ENCODE assay signal across 21 cellular contexts in genomic region chr15:60656491-60657284, GRCh38.
DNase-seq lines count a peak whose midpoint lies in the region; ATAC-seq, FAIRE-seq and TF ChIP-seq lines count a peak whose summit lies in the region.
"Had no signal": no experiment of that assay in that cellular context is flagged by ENCODE, and none has a peak within 500 bp of the region (broad histone marks: within the 10 kb centered on the region; RNA-seq: fewer than 3 reads in every experiment).

No MANE protein-coding gene starts in this region.

- H3K36me3 Mint-ChIP-seq in astrocyte (ENCODE audit: low read depth, unreplicated experiment) = peaks cover 2% of the 10 kb centered on the region
- H3K36me3 Mint-ChIP-seq in stimulated activated effector memory CD8-positive, alpha-beta T cell treated with anti-CD3 and anti-CD28 coated beads, Interleukin-12 subunit alpha, Interleukin-12 subunit beta, amount 100 ng/mL, for 72 hours = no peaks in the 10 kb centered on the region
- H3K36me3 Mint-ChIP-seq: brain; stimulated activated naive B cell treated with anti-CD40 and anti-IgM and Interleukin-4, amounts not matched to agents 10 μg/mL and 1 μg/mL and 100 μg/mL, for 72 hours; WTC11 had no signal

- 89 to 93% methylated on average over 6 of the region's 6 CpGs for WGBS in aorta, 2 donors
- WGBS in lower leg skin, 2 donors = 66 to 71% methylated on average over 6 of the region's 6 CpGs

- peaks cover 14% of the 10 kb centered on the region for H3K4me1 Mint-ChIP-seq in astrocyte (ENCODE audit: low read depth, unreplicated experiment)
- peaks cover 29% of the 10 kb centered on the region for H3K4me1 Mint-ChIP-seq in stimulated activated effector memory CD8-positive, alpha-beta T cell treated with anti-CD3 and anti-CD28 coated beads, Interleukin-12 subunit alpha, Interleukin-12 subunit beta, amount 100 ng/mL, for 72 hours

- no peaks in the 10 kb centered on the region for H3K27me3 Mint-ChIP-seq in astrocyte (ENCODE audit: low read depth, unreplicated experiment)
- H3K27me3 Mint-ChIP-seq: stimulated activated naive B cell treated with anti-CD40 and anti-IgM and Interleukin-4, amounts not matched to agents 10 μg/mL and 1 μg/mL and 100 μg/mL, for 72 hours had no signal

- no peak overlapping the region for H3K4me2 ChIP-seq in astrocyte (ENCODE audit: low read length)
- H3K4me2 ChIP-seq: smooth muscle cell had no signal

- intact Hi-C loops in Right ventricle myocardium inferior (cut with DNase I) = no loop called here
- intact Hi-C loops in left ventricle myocardium inferior (cut with micrococcal nuclease) = no loop called here
- intact Hi-C loops in left cardiac atrium (cut with DNase I) = loop anchor here in 1 of 2 donors (5.0 kb wide), 1 partner anchor 44 kb away; no protein-coding TSS in a partner anchor
- intact Hi-C loops in aorta (cut with DNase I) = no loop called here
- intact Hi-C loops in lower leg skin (cut with DNase I; ENCODE audit: low total_unique reads) = no loop called here

- H3K27ac ChIP-seq in left ventricle myocardium inferior (replicated peaks) (no peak overlapping the region), astrocyte (ENCODE audit: low read depth, low read length) (no peak overlapping the region), aorta (ENCODE audit: low read depth in 1 of 2, low read length in 2 of 2) (no peak overlapping the region)
- H3K27ac ChIP-seq: neutrophil had no signal

- H4K20me1 ChIP-seq in astrocyte (ENCODE audit: insufficient read depth, low read length) = no peaks in the 10 kb centered on the region

- no peaks in the 10 kb centered on the region for H3K79me2 ChIP-seq in astrocyte (ENCODE audit: insufficient read depth, low read length)

- TF ChIP-seq CTCF in left ventricle myocardium inferior (IDR thresholded peaks at IDR 0.05; ENCODE audit: borderline replicate concordance) = no peak
- TF ChIP-seq CTCF in astrocyte (IDR thresholded peaks at IDR 0.05; ENCODE audit: insufficient read depth, low read depth, low read length) = no peak
- TF ChIP-seq CTCF in lower leg skin (IDR thresholded peaks at IDR 0.05) = no peak

- H3K9me3 ChIP-seq in left ventricle myocardium inferior (replicated peaks) = no peaks in the 10 kb centered on the region
- H3K9me3 ChIP-seq in astrocyte (ENCODE audit: insufficient read depth, low read depth, low read length) = no peaks in the 10 kb centered on the region
- no peaks in the 10 kb centered on the region for H3K9me3 ChIP-seq in aorta (ENCODE audit: control insufficient read depth, low read length)
- H3K9me3 ChIP-seq: HAP-1, MG63, neutrophil had no signal

- H3K9ac ChIP-seq in astrocyte (ENCODE audit: low read length) = no peak overlapping the region

- H3K27me3 ChIP-seq in left ventricle myocardium inferior (ENCODE audit: low read depth) = no peaks in the 10 kb centered on the region
- H3K27me3 ChIP-seq in astrocyte (ENCODE audit: insufficient read depth, low read length) = no peaks in the 10 kb centered on the region
- H3K27me3 ChIP-seq in aorta (ENCODE audit: control insufficient read depth in 1 of 2, insufficient read depth in 2 of 2, low read length in 1 of 2) = no peaks in the 10 kb centered on the region
- H3K27me3 ChIP-seq: MG63 had no signal

- no peak overlapping the region for H3K4me3 Mint-ChIP-seq in astrocyte (ENCODE audit: unreplicated experiment)
- no peak overlapping the region for H3K4me3 Mint-ChIP-seq in stimulated activated effector memory CD8-positive, alpha-beta T cell treated with anti-CD3 and anti-CD28 coated beads, Interleukin-12 subunit alpha, Interleukin-12 subunit beta, amount 100 ng/mL, for 72 hours
- H3K4me3 Mint-ChIP-seq: brain; stimulated activated naive B cell treated with anti-CD40 and anti-IgM and Interleukin-4, amounts not matched to agents 10 μg/mL and 1 μg/mL and 100 μg/mL, for 72 hours; WTC11 had no signal

- no peaks in the 10 kb centered on the region for H3K9me3 Mint-ChIP-seq in astrocyte (ENCODE audit: unreplicated experiment)
- H3K9me3 Mint-ChIP-seq in stimulated activated effector memory CD8-positive, alpha-beta T cell treated with anti-CD3 and anti-CD28 coated beads, Interleukin-12 subunit alpha, Interleukin-12 subunit beta, amount 100 ng/mL, for 72 hours = no peaks in the 10 kb centered on the region
- H3K9me3 Mint-ChIP-seq: brain; stimulated activated naive B cell treated with anti-CD40 and anti-IgM and Interleukin-4, amounts not matched to agents 10 μg/mL and 1 μg/mL and 100 μg/mL, for 72 hours; WTC11 had no signal

- ATAC-seq in Right ventricle myocardium inferior = peak; percentile 50
- ATAC-seq in left cardiac atrium = peak; percentile 46 to 54
- ATAC-seq in aorta (ENCODE audit: low FRiP score) = peak; percentile 64
- ATAC-seq in stimulated activated effector memory CD8-positive, alpha-beta T cell treated with anti-CD3 and anti-CD28 coated beads, Interleukin-12 subunit alpha, Interleukin-12 subunit beta, amount 100 ng/mL, for 72 hours = no peak
- ATAC-seq: Panc1; stimulated activated naive B cell treated with anti-CD40 and anti-IgM and Interleukin-4, amounts not matched to agents 10 μg/mL and 1 μg/mL and 100 μg/mL, for 72 hours; WTC11 had no signal

- no peak for FAIRE-seq in astrocyte (lab: Jason Lieb, UNC)
- FAIRE-seq: A204.1 had no signal

- H3K36me3 ChIP-seq in left ventricle myocardium inferior (no peaks in the 10 kb centered on the region), astrocyte (ENCODE audit: insufficient read depth, low read length) (no peaks in the 10 kb centered on the region), aorta (ENCODE audit: control insufficient read depth in 1 of 2, insufficient read depth in 2 of 2, low read length in 1 of 2) (no peaks in the 10 kb centered on the region)
- H3K36me3 ChIP-seq: HAP-1, MG63, neutrophil had no signal

- no peak overlapping the region for H3K27ac Mint-ChIP-seq in astrocyte (ENCODE audit: unreplicated experiment)
- no peak overlapping the region for H3K27ac Mint-ChIP-seq in stimulated activated effector memory CD8-positive, alpha-beta T cell treated with anti-CD3 and anti-CD28 coated beads, Interleukin-12 subunit alpha, Interleukin-12 subunit beta, amount 100 ng/mL, for 72 hours
- H3K27ac Mint-ChIP-seq: brain; stimulated activated naive B cell treated with anti-CD40 and anti-IgM and Interleukin-4, amounts not matched to agents 10 μg/mL and 1 μg/mL and 100 μg/mL, for 72 hours; WTC11 had no signal

- H3K4me3 ChIP-seq in left ventricle myocardium inferior (no peak overlapping the region), astrocyte (ENCODE audit: insufficient read depth, low read depth, low read length) (no peak overlapping the region), aorta (ENCODE audit: low read length in 2 of 2) (no peak overlapping the region), lower leg skin (ENCODE audit: low read depth, poor library complexity, severe bottlenecking) (no peak overlapping the region)
- H3K4me3 ChIP-seq: HAP-1, MG63, smooth muscle cell had no signal

- H2AFZ ChIP-seq in astrocyte (ENCODE audit: low read depth, low read length) = no peak overlapping the region

- TF ChIP-seq POLR2A in lower leg skin (IDR thresholded peaks at IDR 0.05) = no peak

- DNase-seq in Right ventricle myocardium inferior (ENCODE audit: missing footprints) = no peak
- DNase-seq in left ventricle myocardium inferior = no peak
- peak; percentile 73 for DNase-seq in astrocyte (ENCODE audit: low read depth)
- peak; percentile 24 for DNase-seq in left cardiac atrium
- DNase-seq in aorta = no peak
- DNase-seq in stimulated activated CD4-positive, alpha-beta T cell treated with anti-CD3 and anti-CD28 coated beads, Interleukin-2, amount 100 ng/mL, for 48 hours = no peak
- no peak for DNase-seq in lower leg skin (ENCODE audit: low spot score in 2 of 2)
- DNase-seq in stimulated activated effector memory CD8-positive, alpha-beta T cell treated with anti-CD3 and anti-CD28 coated beads, Interleukin-12 subunit alpha, Interleukin-12 subunit beta, amount 100 ng/mL, for 72 hours (ENCODE audit: low spot score in 2 of 2) = no peak
- DNase-seq: activated effector memory CD4-positive, alpha-beta T cell treated with anti-CD3 and anti-CD28 coated beads, Interleukin-2, amount 50 U/mL, for 16 hours; GDM1; MG63; NCI-H526; stimulated activated naive B cell treated with anti-CD40 and anti-IgM and Interleukin-4, amounts not matched to agents 10 μg/mL and 1 μg/mL and 100 μg/mL, for 72 hours; trophoblast cell had no signal

- H3K4me1 ChIP-seq in left ventricle myocardium inferior (peaks cover 9% of the 10 kb centered on the region), astrocyte (ENCODE audit: insufficient read depth, low read length) (no peaks in the 10 kb centered on the region), aorta (ENCODE audit: control insufficient read depth in 1 of 2, insufficient read depth in 2 of 2, low read length in 2 of 2) (no peaks in the 10 kb centered on the region)
- H3K4me1 ChIP-seq: HAP-1 had no signal

Comparison
In these comparisons a context has a peak if more than half of its experiments do, and no peak if none do; other contexts are left out.
1. DNase-seq: peak in astrocyte (single experiment) and left cardiac atrium (single experiment); none in Right ventricle myocardium inferior (single experiment), left ventricle myocardium inferior (single experiment), aorta (0 of 2), stimulated activated CD4-positive, alpha-beta T cell treated with anti-CD3 and anti-CD28 coated beads, Interleukin-2, amount 100 ng/mL, for 48 hours (0 of 2), lower leg skin (0 of 2) and stimulated activated effector memory CD8-positive, alpha-beta T cell treated with anti-CD3 and anti-CD28 coated beads, Interleukin-12 subunit alpha, Interleukin-12 subunit beta, amount 100 ng/mL, for 72 hours (0 of 2).